20 cellular contexts compared by ENCODE assay signal in genomic region chr12:20213851-20214250, GRCh38.
DNase-seq lines count a peak whose midpoint lies in the region; ATAC-seq, FAIRE-seq and TF ChIP-seq lines count a peak whose summit lies in the region.
"Had no signal": no experiment of that assay in that cellular context is flagged by ENCODE, and none has a peak within 500 bp of the region (broad histone marks: within the 10 kb centered on the region; RNA-seq: fewer than 3 reads in every experiment).

No MANE protein-coding gene starts in this region.

- no peaks in the 10 kb centered on the region for H4K20me1 ChIP-seq in HepG2 (ENCODE audit: insufficient read depth, low read length)

- no peak overlapping the region for H3K9ac ChIP-seq in HepG2 (ENCODE audit: insufficient read depth, low read depth, low read length)

- DNase-seq in Right ventricle myocardium inferior (ENCODE audit: missing footprints) (no peak), cardiac septum (ENCODE audit: low spot score) (no peak), esophagus muscularis mucosa (ENCODE audit: extremely low spot score) (no peak), HepG2 (ENCODE audit: low spot score) (no peak), transverse colon (no peak), RPMI8226 (no peak)
- DNase-seq: activated CD4-positive, alpha-beta T cell treated with anti-CD3 and anti-CD28 coated beads, Interleukin-2, amount 50 U/mL, for 1 hour; activated gamma-delta T cell; amniotic stem cell; C1 segment of cervical spinal cord; immature natural killer cell; naive thymus-derived CD8-positive, alpha-beta T cell; Peyer's patch; psoas muscle; stimulated activated CD4-positive, alpha-beta T cell treated with anti-CD3 and anti-CD28 coated beads, Interleukin-12 subunit alpha, Interleukin-12 subunit beta, amount 100 ng/mL, for 4 hours had no signal

- TF ChIP-seq CTCF in esophagus muscularis mucosa (IDR thresholded peaks at IDR 0.05) (no peak), HepG2 (CRISPR knock-in tag; IDR thresholded peaks at IDR 0.05) (no peak), transverse colon (IDR thresholded peaks at IDR 0.05) (no peak)

- intact Hi-C loops in Right ventricle myocardium inferior (cut with DNase I) (loop anchor here (2.0 to 10.0 kb wide), 6 partner anchors 58 to 472 kb away; no protein-coding TSS in a partner anchor), cardiac septum (cut with DNase I) (loop anchor here (5.0 to 10.0 kb wide), 4 partner anchors 158 to 472 kb away; no protein-coding TSS in a partner anchor), esophagus muscularis mucosa (cut with DNase I) (no loop called here), HepG2 (cut with micrococcal nuclease; ENCODE audit: unreplicated experiment) (no loop called here), transverse colon (cut with DNase I; ENCODE audit: low total_unique reads) (loop anchor here (10.0 kb wide), 1 partner anchor 69 kb away; no protein-coding TSS in a partner anchor)

- CTCF ChIA-PET in HepG2 (lab: Yijun Ruan, JAX; ENCODE audit: low intra/inter-chr PET ratio, low total read pairs), result no interaction called here

- no TSS peak for BruUV-seq in HepG2 (replicated peaks; lab: Mats Ljungman, UMichigan)

- no peak overlapping the region for H3K4me3 ChIP-seq in esophagus muscularis mucosa
- H3K4me3 ChIP-seq in HepG2 (replicated peaks in 1 of 3; ENCODE audit: insufficient read depth in 1 of 3, low read depth in 2 of 3, low read length in 3 of 3), result no peak overlapping the region
- no peak overlapping the region for H3K4me3 ChIP-seq in transverse colon
- H3K4me3 ChIP-seq: Peyer's patch, psoas muscle had no signal

- TF ChIP-seq POLR2A in esophagus muscularis mucosa (IDR thresholded peaks at IDR 0.05; ENCODE audit: low read depth) (no peak), HepG2 (IDR thresholded peaks at IDR 0.05; ENCODE audit: insufficient read depth in 1 of 2, low read depth in 2 of 2, low read length in 2 of 2) (no peak), transverse colon (IDR thresholded peaks at IDR 0.05) (no peak)

- POLR2A ChIA-PET in HepG2 (lab: Yijun Ruan, JAX), result no interaction called here

- H3K4me1 ChIP-seq in esophagus muscularis mucosa, result peaks cover 19 to 41% (median 34%) of the 10 kb centered on the region in 4 donors
- H3K4me1 ChIP-seq in HepG2 (ENCODE audit: insufficient read depth, low read length), result no peaks in the 10 kb centered on the region
- peaks cover 10 to 37% (median 20%) of the 10 kb centered on the region in 4 donors for H3K4me1 ChIP-seq in transverse colon

- ATAC-seq in Right ventricle myocardium inferior, result peak; percentile 22
- ATAC-seq in HepG2, result no peak
- ATAC-seq in GM18520 (IDR thresholded peaks at IDR 0.05; ENCODE audit: unreplicated experiment), result no peak
- no peak for ATAC-seq in GM18873 (IDR thresholded peaks at IDR 0.05; ENCODE audit: low FRiP score, unreplicated experiment)
- ATAC-seq: naive thymus-derived CD8-positive, alpha-beta T cell had no signal

- no peaks in the 10 kb centered on the region for H3K9me3 ChIP-seq in esophagus muscularis mucosa
- H3K9me3 ChIP-seq in HepG2 (ENCODE audit: low read length), result no peaks in the 10 kb centered on the region
- H3K9me3 ChIP-seq in transverse colon, result no peaks in the 10 kb centered on the region
- H3K9me3 ChIP-seq: Peyer's patch, psoas muscle had no signal

- in situ Hi-C loops in HepG2 (cut with HindIII; ENCODE audit: extremely low pct_ligation_motif_present, low pct_unique_long_range_greater_than_20kb) (no loop called here), transverse colon (cut with MboI; ENCODE audit: low pct_ligation_motif_present in 1 of 4, low pct_unique_long_range_greater_than_20kb in 1 of 4, low sequenced_read_pairs in 3 of 4) (loop anchor here in 1 of 4 donors (25.0 kb wide), 1 partner anchor 452 kb away; no protein-coding TSS in a partner anchor)

- TF ChIP-seq RAD21 in HepG2 (CRISPR knock-in tag; IDR thresholded peaks at IDR 0.05), result no peak

- WGBS in esophagus muscularis mucosa, result 62% methylated on average over 5 of the region's 5 CpGs
- 44% methylated on average over 5 of the region's 5 CpGs for WGBS in HepG2 (ENCODE audit: low lambda C conversion rate)
- 73 to 81% methylated on average over 5 of the region's 5 CpGs for WGBS in transverse colon (ENCODE audit: low coverage in 1 of 2), 2 donors

- H3K27me3 ChIP-seq in esophagus muscularis mucosa (no peaks in the 10 kb centered on the region), HepG2 (ENCODE audit: control insufficient read depth in 1 of 2, insufficient read depth in 2 of 2, low read length in 2 of 2) (no peaks in the 10 kb centered on the region), transverse colon (no peaks in the 10 kb centered on the region)
- H3K27me3 ChIP-seq: Peyer's patch had no signal

- FAIRE-seq in HepG2 (lab: Jason Lieb, UNC), result no peak
- FAIRE-seq: A204.1, G401.6, TTC549 had no signal

- no peak overlapping the region for H3K4me2 ChIP-seq in HepG2 (ENCODE audit: low read depth, low read length)

- TF ChIP-seq EP300 in esophagus muscularis mucosa (IDR thresholded peaks at IDR 0.05) (no peak), HepG2 (IDR thresholded peaks at IDR 0.05; ENCODE audit: low read depth in 2 of 2, low read length in 2 of 2) (no peak), HepG2 (CRISPR knock-in tag; IDR thresholded peaks at IDR 0.05; ENCODE audit: borderline replicate concordance) (no peak), transverse colon (IDR thresholded peaks at IDR 0.05; ENCODE audit: low read depth) (no peak)

- no peaks in the 10 kb centered on the region for H3K79me2 ChIP-seq in HepG2 (ENCODE audit: insufficient read depth, low read length)

- H3K27ac ChIP-seq in esophagus muscularis mucosa (replicated peaks in 1 of 4) (peak overlapping the region; percentile 75 to 84 (median 79)), HepG2 (ENCODE audit: extremely low read length, insufficient read depth, low read length) (no peak overlapping the region), transverse colon (peak overlapping the region; percentile 46 to 80 (median 77))
- H3K27ac ChIP-seq: psoas muscle had no signal

- no peak overlapping the region for H2AFZ ChIP-seq in HepG2 (ENCODE audit: low read length)

- H3K36me3 ChIP-seq in esophagus muscularis mucosa (no peaks in the 10 kb centered on the region), HepG2 (replicated peaks in 1 of 2; ENCODE audit: control insufficient read depth in 1 of 2, insufficient read depth in 2 of 2, low read length in 2 of 2) (no peaks in the 10 kb centered on the region), transverse colon (no peaks in the 10 kb centered on the region)
- H3K36me3 ChIP-seq: Peyer's patch had no signal

TF ChIP-seq in HepG2, 621 proteins besides CTCF, POLR2A, EP300 and RAD21 (continues in another document):
- TF ChIP-seq ZBTB40 (IDR thresholded peaks at IDR 0.05), result no peak
- no peak for TF ChIP-seq ZBTB40 (CRISPR knock-in tag; IDR thresholded peaks at IDR 0.05)
- peak; percentile 45; the same call in 1 of the 2 replicates for TF ChIP-seq RAD51 (IDR thresholded peaks at IDR 0.05; ENCODE audit: borderline replicate concordance)

Comparison
In these comparisons a context has a peak if more than half of its experiments do, and no peak if none do; other contexts are left out.
1. intact Hi-C loops: an anchor here in Right ventricle myocardium inferior (2.0 to 10.0 kb wide), cardiac septum (5.0 to 10.0 kb wide) and transverse colon (10.0 kb wide); none called in esophagus muscularis mucosa and HepG2.